1 cellular context compared by ENCODE assay signal in the genomic region with DNA sequence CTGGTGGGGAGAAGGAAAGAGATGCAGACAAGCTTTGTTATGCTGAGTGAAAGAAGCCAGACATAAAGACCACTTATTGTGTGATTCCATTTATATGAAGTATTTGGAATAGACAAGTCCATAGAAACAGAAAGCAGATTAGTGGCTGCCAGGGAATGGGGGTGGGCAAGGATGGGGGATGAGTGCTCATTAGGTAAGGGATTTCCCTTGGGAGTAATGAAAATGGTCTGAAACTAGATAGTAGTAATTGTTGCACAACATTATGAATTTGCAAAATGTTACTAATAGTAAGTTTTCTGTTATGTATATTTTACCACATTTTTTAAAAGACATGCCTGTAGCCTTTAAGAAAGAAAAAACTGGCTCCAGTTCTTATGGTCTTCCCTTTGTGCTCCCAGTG.
TF ChIP-seq lines count a peak whose summit lies in the region.

No MANE protein-coding gene starts in this region.

TF ChIP-seq in GM12878, 131 proteins besides CTCF, POLR2A, EP300 and RAD21 (continued from another document):
- TF ChIP-seq, protein P1, sequence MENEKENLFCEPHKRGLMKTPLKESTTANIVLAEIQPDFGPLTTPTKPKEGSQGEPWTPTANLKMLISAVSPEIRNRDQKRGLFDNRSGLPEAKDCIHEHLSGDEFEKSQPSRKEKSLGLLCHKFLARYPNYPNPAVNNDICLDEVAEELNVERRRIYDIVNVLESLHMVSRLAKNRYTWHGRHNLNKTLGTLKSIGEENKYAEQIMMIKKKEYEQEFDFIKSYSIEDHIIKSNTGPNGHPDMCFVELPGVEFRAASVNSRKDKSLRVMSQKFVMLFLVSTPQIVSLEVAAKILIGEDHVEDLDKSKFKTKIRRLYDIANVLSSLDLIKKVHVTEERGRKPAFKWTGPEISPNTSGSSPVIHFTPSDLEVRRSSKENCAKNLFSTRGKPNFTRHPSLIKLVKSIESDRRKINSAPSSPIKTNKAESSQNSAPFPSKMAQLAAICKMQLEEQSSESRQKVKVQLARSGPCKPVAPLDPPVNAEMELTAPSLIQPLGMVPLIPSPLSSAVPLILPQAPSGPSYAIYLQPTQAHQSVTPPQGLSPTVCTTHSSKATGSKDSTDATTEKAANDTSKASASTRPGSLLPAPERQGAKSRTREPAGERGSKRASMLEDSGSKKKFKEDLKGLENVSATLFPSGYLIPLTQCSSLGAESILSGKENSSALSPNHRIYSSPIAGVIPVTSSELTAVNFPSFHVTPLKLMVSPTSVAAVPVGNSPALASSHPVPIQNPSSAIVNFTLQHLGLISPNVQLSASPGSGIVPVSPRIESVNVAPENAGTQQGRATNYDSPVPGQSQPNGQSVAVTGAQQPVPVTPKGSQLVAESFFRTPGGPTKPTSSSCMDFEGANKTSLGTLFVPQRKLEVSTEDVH (IDR thresholded peaks at IDR 0.05; ENCODE audit: low read depth, partially characterized antibody): no peak
- no peak for TF ChIP-seq ZZZ3 (IDR thresholded peaks at IDR 0.05; ENCODE audit: control insufficient read depth, insufficient read length, low read depth)
- TF ChIP-seq, protein P2, sequence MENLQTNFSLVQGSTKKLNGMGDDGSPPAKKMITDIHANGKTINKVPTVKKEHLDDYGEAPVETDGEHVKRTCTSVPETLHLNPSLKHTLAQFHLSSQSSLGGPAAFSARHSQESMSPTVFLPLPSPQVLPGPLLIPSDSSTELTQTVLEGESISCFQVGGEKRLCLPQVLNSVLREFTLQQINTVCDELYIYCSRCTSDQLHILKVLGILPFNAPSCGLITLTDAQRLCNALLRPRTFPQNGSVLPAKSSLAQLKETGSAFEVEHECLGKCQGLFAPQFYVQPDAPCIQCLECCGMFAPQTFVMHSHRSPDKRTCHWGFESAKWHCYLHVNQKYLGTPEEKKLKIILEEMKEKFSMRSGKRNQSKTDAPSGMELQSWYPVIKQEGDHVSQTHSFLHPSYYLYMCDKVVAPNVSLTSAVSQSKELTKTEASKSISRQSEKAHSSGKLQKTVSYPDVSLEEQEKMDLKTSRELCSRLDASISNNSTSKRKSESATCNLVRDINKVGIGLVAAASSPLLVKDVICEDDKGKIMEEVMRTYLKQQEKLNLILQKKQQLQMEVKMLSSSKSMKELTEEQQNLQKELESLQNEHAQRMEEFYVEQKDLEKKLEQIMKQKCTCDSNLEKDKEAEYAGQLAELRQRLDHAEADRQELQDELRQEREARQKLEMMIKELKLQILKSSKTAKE (IDR thresholded peaks at IDR 0.05; ENCODE audit: low read depth, poor library complexity, severe bottlenecking): no peak
